In genomic region chr20:57244221-57244585, GRCh38 we compare ENCODE assay signal across 1 cellular context.
TF ChIP-seq lines count a peak whose summit lies in the region.

No MANE protein-coding gene starts in this region.

TF ChIP-seq in WTC11, 78 proteins besides CTCF, POLR2A, EP300 and RAD21 (continued from another document):
- no peak for TF ChIP-seq ZNF532 (CRISPR knock-in tag; IDR thresholded peaks at IDR 0.05; ENCODE audit: borderline replicate concordance)
